ENCODE assay signal across 11 cellular contexts in the genomic region with DNA sequence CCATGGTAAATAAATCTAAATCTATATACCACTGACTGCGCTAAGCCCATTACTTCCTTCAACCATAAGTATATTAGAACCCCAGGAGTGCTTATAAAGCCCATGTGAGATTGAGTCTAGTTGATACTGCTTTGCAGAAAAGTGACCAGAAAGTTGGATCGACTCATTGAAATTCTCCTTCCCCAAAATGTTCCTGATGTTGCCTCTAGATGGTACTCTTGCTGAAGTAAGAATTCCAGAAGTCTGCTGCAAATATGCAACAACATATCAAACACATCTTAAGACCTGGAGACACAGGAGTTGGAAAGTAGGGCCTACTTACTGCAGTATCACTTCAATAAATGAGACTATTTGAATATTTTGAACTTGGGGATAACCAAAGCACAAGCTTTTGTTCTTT.
A peak's percentile ranks its signal among the peaks of the same experiment; 100 is the strongest.
DNase-seq lines count a peak whose midpoint lies in the region; ATAC-seq, FAIRE-seq and TF ChIP-seq lines count a peak whose summit lies in the region.
"Had no signal": no experiment of that assay in that cellular context is flagged by ENCODE, and none has a peak within 500 bp of the region (broad histone marks: within the 10 kb centered on the region; RNA-seq: fewer than 3 reads in every experiment).

No MANE protein-coding gene starts in this region.

- H3K4me1 Mint-ChIP-seq in Calu3 (ENCODE audit: low read depth, unreplicated experiment) = peaks cover 25% of the 10 kb centered on the region
- no peaks in the 10 kb centered on the region for H3K4me1 Mint-ChIP-seq in activated CD8-positive, alpha-beta T cell treated with anti-CD3 and anti-CD28 coated beads for 36 hours (ENCODE audit: low read depth)

- TF ChIP-seq CTCF in Calu3 (IDR thresholded peaks at IDR 0.05; ENCODE audit: unreplicated experiment) (peak; percentile 50), LNCaP clone FGC (IDR thresholded peaks at IDR 0.05; ENCODE audit: control insufficient read depth, extremely low read depth, insufficient read depth) (peak; percentile 70), cardiac fibroblast (IDR thresholded peaks at IDR 0.05; ENCODE audit: low read depth, low read length) (peak; percentile 64)
- TF ChIP-seq CTCF in activated CD8-positive, alpha-beta T cell treated with anti-CD3 and anti-CD28 coated beads for 36 hours (IDR thresholded peaks at IDR 0.05) = no peak

- H3K4me3 Mint-ChIP-seq in Calu3 (ENCODE audit: low read depth, unreplicated experiment) = no peak overlapping the region
- no peak overlapping the region for H3K4me3 Mint-ChIP-seq in activated CD8-positive, alpha-beta T cell treated with anti-CD3 and anti-CD28 coated beads for 36 hours

- no peak overlapping the region for H3K4me3 ChIP-seq in LNCaP clone FGC (ENCODE audit: low read depth, low read length)
- no peak overlapping the region for H3K4me3 ChIP-seq in cardiac fibroblast (replicated peaks in 1 of 2; ENCODE audit: low read depth in 2 of 2, low read length in 2 of 2)
- H3K4me3 ChIP-seq: tibial artery had no signal

- intact Hi-C loops in Calu3 (cut with micrococcal nuclease; ENCODE audit: unreplicated experiment) = loop anchor here (1.0 kb wide), 4 partner anchors 132 to 348 kb away; no protein-coding TSS in a partner anchor
- intact Hi-C loops in activated CD8-positive, alpha-beta T cell treated with anti-CD3 and anti-CD28 coated beads for 36 hours (cut with micrococcal nuclease) = no loop called here

- CTCF ChIA-PET in Calu3 (lab: Charles Lee) = interaction anchor here (0.7 to 1.0 kb wide), 2 partner anchors 132 to 369 kb away, joined by 3 read pairs; no protein-coding TSS in a partner anchor
- CTCF ChIA-PET in activated CD8-positive, alpha-beta T cell treated with anti-CD3 and anti-CD28 coated beads for 36 hours (lab: Charles Lee) = no interaction called here

- DNase-seq in Calu3 (peak; percentile 12), LNCaP clone FGC (ENCODE audit: low read depth) (peak; percentile 52), cardiac fibroblast (ENCODE audit: low read depth in 2 of 2) (peak; percentile 66 to 72), myocyte (ENCODE audit: low read depth) (peak; percentile 47), NK-92 (lab: John Stamatoyannopoulos, UW; ENCODE audit: unreplicated experiment) (no peak), activated gamma-delta T cell (lab: John Stamatoyannopoulos, UW) (no peak), HTR-8/SVneo (ENCODE audit: insufficient read length, low spot score) (no peak)
- DNase-seq in activated CD8-positive, alpha-beta T cell treated with anti-CD3 and anti-CD28 coated beads for 36 hours = no peak
- DNase-seq: NCI-H748 treated with DMSO at 0.1 percent for 48 hours; stimulated activated CD4-positive, alpha-beta T cell treated with anti-CD3 and anti-CD28 coated beads, Interleukin-12 subunit alpha, Interleukin-12 subunit beta, amount 100 ng/mL, for 4 hours; tibial artery had no signal

- no peak for ATAC-seq in activated CD8-positive, alpha-beta T cell treated with anti-CD3 and anti-CD28 coated beads for 36 hours

- POLR2A ChIA-PET in activated CD8-positive, alpha-beta T cell treated with anti-CD3 and anti-CD28 coated beads for 36 hours (lab: Charles Lee) = no interaction called here

- no TSS peak for BruUV-seq in Calu3 (replicated peaks; lab: Mats Ljungman, UMichigan)

- H3K27ac Mint-ChIP-seq in Calu3 (ENCODE audit: unreplicated experiment) = no peak overlapping the region
- H3K27ac Mint-ChIP-seq in activated CD8-positive, alpha-beta T cell treated with anti-CD3 and anti-CD28 coated beads for 36 hours = no peak overlapping the region

- FAIRE-seq in HTR-8/SVneo (lab: Jason Lieb, UNC) = no peak

- H3K9me3 Mint-ChIP-seq in Calu3 (ENCODE audit: low read depth, unreplicated experiment) = peaks cover 9% of the 10 kb centered on the region
- H3K9me3 Mint-ChIP-seq in activated CD8-positive, alpha-beta T cell treated with anti-CD3 and anti-CD28 coated beads for 36 hours = peaks cover 7% of the 10 kb centered on the region

- H3K27me3 Mint-ChIP-seq in Calu3 (ENCODE audit: unreplicated experiment) = no peaks in the 10 kb centered on the region
- H3K27me3 Mint-ChIP-seq in activated CD8-positive, alpha-beta T cell treated with anti-CD3 and anti-CD28 coated beads for 36 hours = no peaks in the 10 kb centered on the region

- no peaks in the 10 kb centered on the region for H3K36me3 Mint-ChIP-seq in Calu3 (ENCODE audit: insufficient read depth, unreplicated experiment)
- H3K36me3 Mint-ChIP-seq in activated CD8-positive, alpha-beta T cell treated with anti-CD3 and anti-CD28 coated beads for 36 hours (ENCODE audit: low read depth) = no peaks in the 10 kb centered on the region

Comparison
In these comparisons a context has a peak if more than half of its experiments do, and no peak if none do; other contexts are left out.
1. DNase-seq: peak in Calu3 (single experiment), LNCaP clone FGC (single experiment), cardiac fibroblast (2 of 2) and myocyte (single experiment); none in activated CD8-positive, alpha-beta T cell treated with anti-CD3 and anti-CD28 coated beads for 36 hours (single experiment), NK-92 (single experiment), activated gamma-delta T cell (single experiment) and HTR-8/SVneo (single experiment).